ENCODE assay signal across 9 cellular contexts in genomic region chr12:122836027-122836921, GRCh38.
A peak's percentile ranks its signal among the peaks of the same experiment; 100 is the strongest.
DNase-seq lines count a peak whose midpoint lies in the region; ATAC-seq, FAIRE-seq and TF ChIP-seq lines count a peak whose summit lies in the region.
"Had no signal": no experiment of that assay in that cellular context is flagged by ENCODE, and none has a peak within 500 bp of the region (broad histone marks: within the 10 kb centered on the region; RNA-seq: fewer than 3 reads in every experiment).

No MANE protein-coding gene starts in this region.

- FAIRE-seq in RCC 7860 (lab: Jason Lieb, UNC), result no peak
- FAIRE-seq in HTR-8/SVneo (lab: Jason Lieb, UNC), result no peak
- FAIRE-seq: colon had no signal

- TF ChIP-seq CTCF in retinal pigment epithelial cell (conservative IDR thresholded peaks at IDR 0.05; ENCODE audit: low read depth, low read length), result no peak

- H3K4me1 ChIP-seq in ES-I3 (ENCODE audit: insufficient read depth, low read length), result peaks cover 14% of the 10 kb centered on the region

- H3K36me3 ChIP-seq in ES-I3 (ENCODE audit: insufficient read depth, low read length), result no peaks in the 10 kb centered on the region

- H3K9me3 ChIP-seq in ES-I3 (ENCODE audit: control insufficient read depth, insufficient read depth, low read length), result no peaks in the 10 kb centered on the region; the same call in 1 of the 2 replicates

- peak overlapping the region; percentile 68 for H3K4me3 ChIP-seq in retinal pigment epithelial cell (ENCODE audit: low read length)

- H3K9ac ChIP-seq in ES-I3 (ENCODE audit: low read depth, low read length), result peak overlapping the region; percentile 74; the same call in 1 of the 2 replicates

- H3K27ac ChIP-seq in angular gyrus (ENCODE audit: low read depth, low read length), result peak overlapping the region; percentile 60

- DNase-seq in RCC 7860 (ENCODE audit: low spot score) (peak; percentile 33), hepatic stellate cell (ENCODE audit: low spot score) (peak; percentile 62), retinal pigment epithelial cell (ENCODE audit: low read depth) (no peak), HTR-8/SVneo (ENCODE audit: insufficient read length, low spot score) (no peak)

- ATAC-seq in HG02852 (IDR thresholded peaks at IDR 0.05; ENCODE audit: unreplicated experiment) (peak; percentile 65), HG03457 (IDR thresholded peaks at IDR 0.05; ENCODE audit: unreplicated experiment) (no peak)

Comparison
In these comparisons a context has a peak if more than half of its experiments do, and no peak if none do; other contexts are left out.
1. DNase-seq: peak in RCC 7860 (single experiment) and hepatic stellate cell (single experiment); none in retinal pigment epithelial cell (single experiment) and HTR-8/SVneo (single experiment).